Comparison of ENCODE assay signal across 1 cellular context in genomic region chr1:93909146-93910050, GRCh38.
TF ChIP-seq lines count a peak whose summit lies in the region.

Gene GCLM, minus strand, starts transcription at chr1:93909430. Its CDS starts 267 bp downstream, at chr1:93909163.

TF ChIP-seq in HepG2, 621 proteins besides CTCF, POLR2A, EP300 and RAD21 (continued from another document and continues in another):
- TF ChIP-seq ZNF160 (CRISPR knock-in tag; IDR thresholded peaks at IDR 0.05) (no peak), ZNF576 (CRISPR knock-in tag; IDR thresholded peaks at IDR 0.05) (no peak), KLF6 (CRISPR knock-in tag; IDR thresholded peaks at IDR 0.05) (peak; percentile 65), PBX3 (CRISPR knock-in tag; IDR thresholded peaks at IDR 0.05; ENCODE audit: borderline replicate concordance) (no peak), JUNB (CRISPR knock-in tag; IDR thresholded peaks at IDR 0.05; ENCODE audit: borderline replicate concordance) (no peak), PRPF4 (IDR thresholded peaks at IDR 0.05; ENCODE audit: low read depth, low read length, poor library complexity, severe bottlenecking) (no peak), ZBTB21 (CRISPR knock-in tag; IDR thresholded peaks at IDR 0.05) (no peak), ZNF24 (IDR thresholded peaks at IDR 0.05) (no peak), MLX (CRISPR knock-in tag; IDR thresholded peaks at IDR 0.05) (no peak), ZNF318 (CRISPR knock-in tag; IDR thresholded peaks at IDR 0.05) (no peak), CAMTA2 (CRISPR knock-in tag; IDR thresholded peaks at IDR 0.05; ENCODE audit: borderline replicate concordance) (no peak), KLF13 (CRISPR knock-in tag; IDR thresholded peaks at IDR 0.05) (no peak), TP53 (CRISPR knock-in tag; conservative IDR thresholded peaks at IDR 0.05) (no peak), ZMYM3 (CRISPR knock-in tag; IDR thresholded peaks at IDR 0.05) (peak; percentile 48; the same call in 1 of the 2 replicates), ZNF782 (CRISPR knock-in tag; IDR thresholded peaks at IDR 0.05; ENCODE audit: borderline replicate concordance) (no peak), ATRX (CRISPR knock-in tag; IDR thresholded peaks at IDR 0.05; ENCODE audit: borderline replicate concordance) (no peak), SP2 (CRISPR knock-in tag; IDR thresholded peaks at IDR 0.05) (no peak; the same call in 1 of the 2 replicates), ZNF550 (CRISPR knock-in tag; IDR thresholded peaks at IDR 0.05; ENCODE audit: borderline replicate concordance) (no peak), ZNF230 (CRISPR knock-in tag; IDR thresholded peaks at IDR 0.05) (no peak), FOXP1 (IDR thresholded peaks at IDR 0.05) (no peak), FOXP1 (CRISPR knock-in tag; IDR thresholded peaks at IDR 0.05) (no peak), NFE2 (CRISPR knock-in tag; IDR thresholded peaks at IDR 0.05) (peak; percentile 49; the same call in 1 of the 2 replicates), AKAP8 (CRISPR knock-in tag; IDR thresholded peaks at IDR 0.05) (no peak), PLRG1 (conservative IDR thresholded peaks at IDR 0.05) (no peak), ZNF460 (CRISPR knock-in tag; IDR thresholded peaks at IDR 0.05; ENCODE audit: borderline replicate concordance) (no peak), SAP130 (CRISPR knock-in tag; IDR thresholded peaks at IDR 0.05; ENCODE audit: low read depth) (peak; percentile 95), AHR (CRISPR knock-in tag; IDR thresholded peaks at IDR 0.05) (no peak), CBX2 (IDR thresholded peaks at IDR 0.05; ENCODE audit: low read depth, low read length) (no peak), CBX2 (CRISPR knock-in tag; IDR thresholded peaks at IDR 0.05; ENCODE audit: low read depth) (0 out of 2 replicates have a peak, but pooled peaks have one; percentile 57), NBN (conservative IDR thresholded peaks at IDR 0.05) (no peak), ZNF280D (CRISPR knock-in tag; IDR thresholded peaks at IDR 0.05) (peak; percentile 27; the same call in 1 of the 2 replicates), TMF1 (CRISPR knock-in tag; IDR thresholded peaks at IDR 0.05; ENCODE audit: low read depth) (no peak), ZNF770 (CRISPR knock-in tag; IDR thresholded peaks at IDR 0.05) (0 out of 2 replicates have a peak, but pooled peaks have one; percentile 43), ARNTL (CRISPR knock-in tag; IDR thresholded peaks at IDR 0.05) (no peak), ZNF747 (CRISPR knock-in tag; IDR thresholded peaks at IDR 0.05; ENCODE audit: borderline replicate concordance) (peak; percentile 74; the same call in 1 of the 2 replicates), KLF9 (CRISPR knock-in tag; IDR thresholded peaks at IDR 0.05; ENCODE audit: low read depth) (no peak), GMEB1 (CRISPR knock-in tag; IDR thresholded peaks at IDR 0.05; ENCODE audit: borderline replicate concordance) (peak; percentile 66), ARID2 (CRISPR knock-in tag; IDR thresholded peaks at IDR 0.05; ENCODE audit: borderline replicate concordance) (no peak), ZBTB3 (CRISPR knock-in tag; IDR thresholded peaks at IDR 0.05; ENCODE audit: borderline replicate concordance, low read depth) (no peak), POLR2AphosphoS5 (IDR thresholded peaks at IDR 0.05; ENCODE audit: low read depth, low read length) (peak; percentile 21; the same call in 1 of the 2 replicates), CC2D1A (CRISPR knock-in tag; IDR thresholded peaks at IDR 0.05) (no peak), ZNF263 (CRISPR knock-in tag; IDR thresholded peaks at IDR 0.05) (no peak), ZNF605 (CRISPR knock-in tag; IDR thresholded peaks at IDR 0.05) (peak; percentile 23; the same call in 1 of the 2 replicates), JUN (CRISPR knock-in tag; IDR thresholded peaks at IDR 0.05) (no peak), ZNF75D (CRISPR knock-in tag; IDR thresholded peaks at IDR 0.05; ENCODE audit: borderline replicate concordance) (no peak), HMG20A (CRISPR knock-in tag; IDR thresholded peaks at IDR 0.05; ENCODE audit: borderline replicate concordance) (peak; percentile 8; the same call in 1 of the 2 replicates), ZSCAN21 (CRISPR knock-in tag; IDR thresholded peaks at IDR 0.05; ENCODE audit: borderline replicate concordance) (no peak; the same call in 1 of the 2 replicates), CREB3 (CRISPR knock-in tag; IDR thresholded peaks at IDR 0.05) (no peak), ZNF343 (CRISPR knock-in tag; IDR thresholded peaks at IDR 0.05) (no peak), ZNF143 (CRISPR knock-in tag; IDR thresholded peaks at IDR 0.05) (no peak; the same call in 1 of the 2 replicates)
